Comparison of ENCODE assay signal across 26 cellular contexts in the genomic region with DNA sequence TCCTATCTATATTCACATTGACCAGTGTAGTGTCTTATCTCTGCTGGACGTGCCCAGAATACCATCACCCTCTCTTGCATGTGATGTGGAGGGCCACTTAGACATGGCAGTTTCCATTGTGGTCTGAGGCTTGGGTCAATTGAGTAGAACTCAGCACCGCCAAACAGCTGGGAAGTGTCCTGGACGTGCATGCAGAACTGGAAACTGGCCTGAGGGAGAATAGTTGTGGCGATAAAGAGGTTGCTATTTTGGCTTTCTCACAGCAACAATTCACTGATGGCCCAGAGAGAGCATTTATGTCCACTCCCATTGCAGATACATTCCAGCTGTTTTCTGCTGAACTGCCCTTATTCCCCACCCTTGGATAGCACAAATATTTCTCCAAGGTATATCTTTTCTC.
DNase-seq lines count a peak whose midpoint lies in the region; ATAC-seq, FAIRE-seq and TF ChIP-seq lines count a peak whose summit lies in the region.
"Had no signal": no experiment of that assay in that cellular context is flagged by ENCODE, and none has a peak within 500 bp of the region (broad histone marks: within the 10 kb centered on the region; RNA-seq: fewer than 3 reads in every experiment).

No MANE protein-coding gene starts in this region.

- peaks cover 0 to 2% (median 0%) of the 10 kb centered on the region in 7 donors for H3K4me1 Mint-ChIP-seq in naive thymus-derived CD4-positive, alpha-beta T cell
- no peaks in the 10 kb centered on the region for H3K4me1 Mint-ChIP-seq in activated T-cell treated with anti-CD3 and anti-CD28 coated beads, Interleukin-2, amount 50 U/mL, for 4 hours (ENCODE audit: low read depth)
- H3K4me1 Mint-ChIP-seq: B cell had no signal

- H3K4me3 Mint-ChIP-seq in naive thymus-derived CD4-positive, alpha-beta T cell, result no peak overlapping the region
- no peak overlapping the region for H3K4me3 Mint-ChIP-seq in activated T-cell treated with anti-CD3 and anti-CD28 coated beads, Interleukin-2, amount 50 U/mL, for 4 hours
- H3K4me3 Mint-ChIP-seq: activated CD8-positive, alpha-beta T cell treated with anti-CD3 and anti-CD28 coated beads for 36 hours; B cell; dendritic cell treated with granulocyte-macrophage colony-stimulating factor and Interleukin-4, amounts not matched to agents 40 ng/mL and 50 ng/mL, for 4 days; HFFc6; nephron progenitor cell had no signal

- ATAC-seq in upper lobe of right lung, result peak; percentile 26
- ATAC-seq in naive thymus-derived CD4-positive, alpha-beta T cell, result no peak
- no peak for ATAC-seq in activated T-cell treated with anti-CD3 and anti-CD28 coated beads, Interleukin-2, amount 50 U/mL, for 4 hours
- ATAC-seq: activated CD4-positive, CD25-positive, alpha-beta regulatory T cell treated with anti-CD3 and anti-CD28 coated beads, Interleukin-2, amount 50 U/mL, for 24 hours; activated CD8-positive, alpha-beta T cell treated with anti-CD3 and anti-CD28 coated beads for 36 hours; PC-3 had no signal

- H3K27ac Mint-ChIP-seq in naive thymus-derived CD4-positive, alpha-beta T cell, result no peak overlapping the region
- H3K27ac Mint-ChIP-seq: activated CD8-positive, alpha-beta T cell treated with anti-CD3 and anti-CD28 coated beads for 36 hours; B cell; dendritic cell treated with granulocyte-macrophage colony-stimulating factor and Interleukin-4, amounts not matched to agents 40 ng/mL and 50 ng/mL, for 4 days; HFFc6; nephron progenitor cell had no signal

- POLR2A ChIA-PET in naive thymus-derived CD4-positive, alpha-beta T cell (lab: Charles Lee), result interaction anchor here (0.6 kb wide), 1 partner anchor 71 kb away, joined by 3 read pairs; no protein-coding TSS in a partner anchor

- no peaks in the 10 kb centered on the region for H3K27me3 Mint-ChIP-seq in naive thymus-derived CD4-positive, alpha-beta T cell
- no peaks in the 10 kb centered on the region for H3K27me3 Mint-ChIP-seq in activated T-cell treated with anti-CD3 and anti-CD28 coated beads, Interleukin-2, amount 50 U/mL, for 4 hours (ENCODE audit: low read depth)
- H3K27me3 Mint-ChIP-seq: activated CD8-positive, alpha-beta T cell treated with anti-CD3 and anti-CD28 coated beads for 36 hours; B cell; dendritic cell treated with granulocyte-macrophage colony-stimulating factor and Interleukin-4, amounts not matched to agents 40 ng/mL and 50 ng/mL, for 4 days had no signal

- no peaks in the 10 kb centered on the region for H3K27me3 ChIP-seq in upper lobe of right lung
- no peaks in the 10 kb centered on the region for H3K27me3 ChIP-seq in naive thymus-derived CD4-positive, alpha-beta T cell (ENCODE audit: control insufficient read depth in 2 of 2, insufficient read depth in 2 of 2, low read length in 2 of 2)
- H3K27me3 ChIP-seq: vagina had no signal

- CTCF ChIA-PET in naive thymus-derived CD4-positive, alpha-beta T cell (lab: Charles Lee), result no interaction called here

- no peak for TF ChIP-seq POLR2A in GM12892 (IDR thresholded peaks at IDR 0.05; ENCODE audit: low read depth, low read length)

- H3K36me3 ChIP-seq in upper lobe of right lung, result no peaks in the 10 kb centered on the region
- H3K36me3 ChIP-seq in naive thymus-derived CD4-positive, alpha-beta T cell (ENCODE audit: control insufficient read depth in 2 of 3, insufficient read depth in 3 of 3, low read length in 3 of 3), result no peaks in the 10 kb centered on the region
- H3K36me3 ChIP-seq: vagina had no signal

- H3K36me3 Mint-ChIP-seq in naive thymus-derived CD4-positive, alpha-beta T cell, result no peaks in the 10 kb centered on the region
- H3K36me3 Mint-ChIP-seq in activated T-cell treated with anti-CD3 and anti-CD28 coated beads, Interleukin-2, amount 50 U/mL, for 4 hours (ENCODE audit: insufficient read depth), result no peaks in the 10 kb centered on the region

- H3K27ac ChIP-seq in upper lobe of right lung, result no peak overlapping the region
- no peak overlapping the region for H3K27ac ChIP-seq in naive thymus-derived CD4-positive, alpha-beta T cell (ENCODE audit: low read depth, low read length)
- H3K27ac ChIP-seq: GM23248, vagina had no signal

- no peak for DNase-seq in GM12892 (ENCODE audit: insufficient read length)
- DNase-seq in fibroblast of peridontal ligament (ENCODE audit: extremely low read depth), result peak; percentile 17
- peak; percentile 62 for DNase-seq in left kidney (ENCODE audit: low read depth, low spot score)
- DNase-seq in upper lobe of right lung, result no peak
- no peak for DNase-seq in naive thymus-derived CD4-positive, alpha-beta T cell
- DNase-seq in NCI-H524 treated with DMSO at 0.1 percent for 48 hours (lab: John Stamatoyannopoulos, UW), result no peak
- DNase-seq in activated T-cell treated with anti-CD3 and anti-CD28 coated beads, Interleukin-2, amount 50 U/mL, for 4 hours, result no peak
- DNase-seq: activated CD8-positive, alpha-beta T cell treated with anti-CD3 and anti-CD28 coated beads for 36 hours; activated naive CD4-positive, alpha-beta T cell; activated T-cell treated with anti-CD3 and anti-CD28 coated beads, Interleukin-2, amount 50 U/mL, for 1 hour; amniotic stem cell; DMS53; GM23248; HFFc6; Karpas-422; mesendoderm; NCI-H1048; NCI-H1930; nephron progenitor cell; PC-3 had no signal

- peak; percentile 36 for FAIRE-seq in GM12892 (lab: Jason Lieb, UNC)
- FAIRE-seq: endometrium, GM12891 had no signal

- no peaks in the 10 kb centered on the region for H3K9me3 ChIP-seq in upper lobe of right lung
- H3K9me3 ChIP-seq in naive thymus-derived CD4-positive, alpha-beta T cell (ENCODE audit: control insufficient read depth in 2 of 3, low read length in 3 of 3), result no peaks in the 10 kb centered on the region
- H3K9me3 ChIP-seq: vagina had no signal

- no peak overlapping the region for H3K4me3 ChIP-seq in upper lobe of right lung
- no peak overlapping the region for H3K4me3 ChIP-seq in naive thymus-derived CD4-positive, alpha-beta T cell (ENCODE audit: low read length)
- H3K4me3 ChIP-seq: GM23248, vagina had no signal

- intact Hi-C loops in upper lobe of right lung (cut with DNase I), result no loop called here
- intact Hi-C loops in naive thymus-derived CD4-positive, alpha-beta T cell (cut with micrococcal nuclease), result no loop called here

- H3K4me1 ChIP-seq in upper lobe of right lung, result peaks cover 5% of the 10 kb centered on the region
- no peaks in the 10 kb centered on the region for H3K4me1 ChIP-seq in naive thymus-derived CD4-positive, alpha-beta T cell (ENCODE audit: control insufficient read depth in 2 of 2, insufficient read depth in 2 of 2, low read length in 2 of 2)
- H3K4me1 ChIP-seq: vagina had no signal

- TF ChIP-seq CTCF in upper lobe of right lung (IDR thresholded peaks at IDR 0.05), result no peak

- no peaks in the 10 kb centered on the region for H3K9me3 Mint-ChIP-seq in naive thymus-derived CD4-positive, alpha-beta T cell
- H3K9me3 Mint-ChIP-seq in activated T-cell treated with anti-CD3 and anti-CD28 coated beads, Interleukin-2, amount 50 U/mL, for 4 hours, result no peaks in the 10 kb centered on the region
- H3K9me3 Mint-ChIP-seq: activated CD8-positive, alpha-beta T cell treated with anti-CD3 and anti-CD28 coated beads for 36 hours; dendritic cell treated with granulocyte-macrophage colony-stimulating factor and Interleukin-4, amounts not matched to agents 40 ng/mL and 50 ng/mL, for 4 days; HFFc6 had no signal

Comparison
In these comparisons a context has a peak if more than half of its experiments do, and no peak if none do; other contexts are left out.
1. DNase-seq: peak in fibroblast of peridontal ligament (single experiment) and left kidney (single experiment); none in GM12892 (single experiment), upper lobe of right lung (single experiment), naive thymus-derived CD4-positive, alpha-beta T cell (0 of 9), NCI-H524 treated with DMSO at 0.1 percent for 48 hours (single experiment) and activated T-cell treated with anti-CD3 and anti-CD28 coated beads, Interleukin-2, amount 50 U/mL, for 4 hours (single experiment).